In genomic region chr22:35330258-35330861, GRCh38 we compare ENCODE assay signal across 8 cellular contexts. TPM values are rescaled to one million over a fixed set of nuclear protein-coding genes. Genes with fewer than 3 reads are reported as not detected.
A peak's percentile ranks its signal among the peaks of the same experiment; 100 is the strongest.
DNase-seq lines count a peak whose midpoint lies in the region; ATAC-seq and TF ChIP-seq lines count a peak whose summit lies in the region.

No MANE protein-coding gene starts in this region.

- no TSS peak for BruUV-seq in Caco-2 (replicated peaks; lab: Mats Ljungman, UMichigan)

- H3K4me1 ChIP-seq in ACC112 (ENCODE audit: control insufficient read depth, insufficient read depth, low read length, unreplicated experiment) (no peaks in the 10 kb centered on the region), Caco-2 (no peaks in the 10 kb centered on the region)

- no peaks in the 10 kb centered on the region for H3K4me1 Mint-ChIP-seq in Caco-2 (ENCODE audit: low read depth, unreplicated experiment)

- H3K9me3 Mint-ChIP-seq in Caco-2 (ENCODE audit: unreplicated experiment), result no peaks in the 10 kb centered on the region

- H3K4me3 ChIP-seq in ACC112 (ENCODE audit: low read depth, low read length) (no peak overlapping the region), foreskin fibroblast (ENCODE audit: low read depth in 1 of 2, low read length in 2 of 2) (no peak overlapping the region), Caco-2 (ENCODE audit: low read depth, low read length) (no peak overlapping the region)

- no peaks in the 10 kb centered on the region for H3K27me3 Mint-ChIP-seq in Caco-2 (ENCODE audit: insufficient read depth, unreplicated experiment)

- no peaks in the 10 kb centered on the region for H3K79me2 ChIP-seq in ACC112 (ENCODE audit: control insufficient read depth, insufficient read depth, low read length, unreplicated experiment)

- DNase-seq in NCI-H2196 treated with DMSO at 0.1 percent for 48 hours (lab: John Stamatoyannopoulos, UW; ENCODE audit: unreplicated experiment) (peak; percentile 57), activated T-cell treated with anti-CD3 and anti-CD28 coated beads for 24 hours (ENCODE audit: low read depth) (peak; percentile 54), foreskin fibroblast (peak; percentile 88 to 94), renal cortical epithelial cell (ENCODE audit: low read depth) (peak; percentile 57), Caco-2 (no peak), DMS79 treated with DMSO at 0.1 percent for 48 hours (lab: John Stamatoyannopoulos, UW) (no peak)

- H2AFZ ChIP-seq in ACC112 (ENCODE audit: low read length, unreplicated experiment), result no peak overlapping the region

- CTCF ChIA-PET in Caco-2 (lab: Charles Lee), result interaction anchor here (0.5 kb wide), 1 partner anchor 73 kb away, joined by 6 read pairs; the partner anchor contains the start of gene HMGXB4

- ATAC-seq in GM21515 (IDR thresholded peaks at IDR 0.05; ENCODE audit: unreplicated experiment), result no peak

- POLR2A ChIA-PET in Caco-2 (lab: Charles Lee), result interaction anchor here (0.6 kb wide), 1 partner anchor 85 kb away, joined by 5 read pairs; no protein-coding TSS in a partner anchor

- H3K36me3 Mint-ChIP-seq in Caco-2 (ENCODE audit: insufficient read depth, unreplicated experiment), result peaks cover 21% of the 10 kb centered on the region

- no peaks in the 10 kb centered on the region for H3K36me3 ChIP-seq in ACC112 (ENCODE audit: insufficient read depth, low read length)
- H3K36me3 ChIP-seq in Caco-2 (ENCODE audit: control insufficient read depth, insufficient read depth, low read length), result peaks cover 3% of the 10 kb centered on the region

- no peak overlapping the region for H3K27ac Mint-ChIP-seq in Caco-2 (ENCODE audit: unreplicated experiment)

- peak overlapping the region; percentile 34; the same call in 1 of the 2 replicates for H3K27ac ChIP-seq in ACC112 (ENCODE audit: low read depth, low read length)

- no peaks in the 10 kb centered on the region for H3K27me3 ChIP-seq in ACC112 (ENCODE audit: insufficient read depth, low read length)
- no peaks in the 10 kb centered on the region for H3K27me3 ChIP-seq in Caco-2 (replicated peaks; ENCODE audit: control insufficient read depth, insufficient read depth, low read length)

- no peaks in the 10 kb centered on the region for H3K9me3 ChIP-seq in Caco-2

- no peak overlapping the region for H3K4me3 Mint-ChIP-seq in Caco-2 (ENCODE audit: unreplicated experiment)

- TF ChIP-seq CTCF in foreskin fibroblast (IDR thresholded peaks at IDR 0.05; ENCODE audit: low read depth, low read length), result no peak
- TF ChIP-seq CTCF in Caco-2 (IDR thresholded peaks at IDR 0.05; ENCODE audit: insufficient read depth in 1 of 2, low read depth in 1 of 2, low read length in 1 of 2, severe bottlenecking in 1 of 2, unreplicated experiment in 1 of 2), result no peak

- intact Hi-C loops in Caco-2 (cut with micrococcal nuclease; ENCODE audit: unreplicated experiment), result no loop called here

RNA-seq across cellular contexts. Expression of gene TOM1, which starts 30.7 kb away (rescaled TPM):
- total RNA-seq in renal cortical epithelial cell (15.1 and 23.6 TPM in 2 replicates), Caco-2 (2022) (43.3 and 47.4 TPM in 2 replicates)

RNA-seq across cellular contexts. Expression of gene HMOX1, which starts 50.5 kb away (rescaled TPM):
- total RNA-seq in renal cortical epithelial cell (46.6 and 97.1 TPM in 2 replicates), Caco-2 (2022) (68.3 and 93.0 TPM in 2 replicates)

Comparison
In these comparisons a context has a peak if more than half of its experiments do, and no peak if none do; other contexts are left out.
1. DNase-seq: peak in NCI-H2196 treated with DMSO at 0.1 percent for 48 hours (single experiment), activated T-cell treated with anti-CD3 and anti-CD28 coated beads for 24 hours (single experiment), foreskin fibroblast (2 of 2) and renal cortical epithelial cell (single experiment); none in Caco-2 (0 of 2) and DMS79 treated with DMSO at 0.1 percent for 48 hours (single experiment).